ENCODE assay signal across 1 cellular context in genomic region chr15:66461294-66461693, GRCh38.
A peak's percentile ranks its signal among the peaks of the same experiment; 100 is the strongest.
TF ChIP-seq lines count a peak whose summit lies in the region.

No MANE protein-coding gene starts in this region.

TF ChIP-seq in HEK293, 187 proteins besides CTCF, POLR2A, EP300 and RAD21:
- TF ChIP-seq ZNF664 (tag by site-specific recombination; IDR thresholded peaks at IDR 0.05) (peak; percentile 65; the same call in 1 of the 2 replicates), ZNF704 (tag by site-specific recombination; IDR thresholded peaks at IDR 0.05) (0 out of 2 replicates have a peak, but pooled peaks have one; percentile 36), ZNF791 (tag by site-specific recombination; IDR thresholded peaks at IDR 0.05) (peak; percentile 44; the same call in 1 of the 2 replicates), ZSCAN23 (tag by site-specific recombination; IDR thresholded peaks at IDR 0.05) (0 out of 2 replicates have a peak, but pooled peaks have one; percentile 33), AEBP2 (tag by site-specific recombination; IDR thresholded peaks at IDR 0.05; ENCODE audit: borderline replicate concordance) (0 out of 2 replicates have a peak, but pooled peaks have one; percentile 54), ZNF629 (tag by site-specific recombination; IDR thresholded peaks at IDR 0.05) (peak; percentile 56), KLF7 (tag by site-specific recombination; IDR thresholded peaks at IDR 0.05; ENCODE audit: borderline replicate concordance) (peak; percentile 29; the same call in 1 of the 2 replicates), ZNF560 (tag by site-specific recombination; IDR thresholded peaks at IDR 0.05; ENCODE audit: borderline replicate concordance) (peak; percentile 86), ZNF266 (tag by site-specific recombination; IDR thresholded peaks at IDR 0.05; ENCODE audit: low read depth) (peak; percentile 82; the same call in 1 of the 2 replicates), ZNF394 (tag by site-specific recombination; IDR thresholded peaks at IDR 0.05; ENCODE audit: borderline replicate concordance) (peak; percentile 94), ZNF223 (tag by site-specific recombination; IDR thresholded peaks at IDR 0.05) (peak; percentile 39; the same call in 1 of the 2 replicates), ZBTB8A (tag by site-specific recombination; IDR thresholded peaks at IDR 0.05) (peak; percentile 73), ZNF639 (tag by site-specific recombination; IDR thresholded peaks at IDR 0.05) (0 out of 2 replicates have a peak, but pooled peaks have one; percentile 17), ZNF202 (tag by site-specific recombination; IDR thresholded peaks at IDR 0.05; ENCODE audit: borderline replicate concordance) (peak; percentile 80; the same call in 1 of the 2 replicates), ZNF341 (tag by site-specific recombination; IDR thresholded peaks at IDR 0.05; ENCODE audit: low read depth) (peak; percentile 31; the same call in 1 of the 2 replicates), ZNF623 (tag by site-specific recombination; IDR thresholded peaks at IDR 0.05) (peak; percentile 74), ZNF292 (tag by site-specific recombination; IDR thresholded peaks at IDR 0.05; ENCODE audit: borderline replicate concordance, low read depth) (0 out of 2 replicates have a peak, but pooled peaks have one; percentile 49), RBAK (tag by site-specific recombination; IDR thresholded peaks at IDR 0.05) (0 out of 2 replicates have a peak, but pooled peaks have one; percentile 24), ZNF426 (tag by site-specific recombination; IDR thresholded peaks at IDR 0.05) (peak; percentile 82), ZNF558 (tag by site-specific recombination; IDR thresholded peaks at IDR 0.05) (peak; percentile 83), TSHZ1 (tag by site-specific recombination; IDR thresholded peaks at IDR 0.05; ENCODE audit: borderline replicate concordance) (peak; percentile 39; the same call in 1 of the 2 replicates), ZXDB (tag by site-specific recombination; IDR thresholded peaks at IDR 0.05) (peak; percentile 61; the same call in 1 of the 2 replicates), ZBTB21 (tag by site-specific recombination; IDR thresholded peaks at IDR 0.05) (0 out of 2 replicates have a peak, but pooled peaks have one; percentile 49), ZNF518A (tag by site-specific recombination; conservative IDR thresholded peaks at IDR 0.05; ENCODE audit: low read depth) (peak; percentile 92), ZNF555 (tag by site-specific recombination; conservative IDR thresholded peaks at IDR 0.05) (peak; percentile 84), REST (tag by site-specific recombination; IDR thresholded peaks at IDR 0.05) (peak; percentile 70), GLI2 (tag by site-specific recombination; IDR thresholded peaks at IDR 0.05; ENCODE audit: borderline replicate concordance, low read depth) (peak; percentile 44; the same call in 1 of the 2 replicates), ZNF433 (tag by site-specific recombination; IDR thresholded peaks at IDR 0.05; ENCODE audit: low read depth) (peak; percentile 82), ZNF121 (tag by site-specific recombination; IDR thresholded peaks at IDR 0.05) (0 out of 2 replicates have a peak, but pooled peaks have one; percentile 9), ZNF140 (tag by site-specific recombination; IDR thresholded peaks at IDR 0.05) (peak; percentile 78), ZNF138 (tag by site-specific recombination; IDR thresholded peaks at IDR 0.05; ENCODE audit: borderline replicate concordance) (peak; percentile 65; the same call in 1 of the 2 replicates), ZBTB11 (tag by site-specific recombination; conservative IDR thresholded peaks at IDR 0.05; ENCODE audit: low read depth) (peak; percentile 76), ZNF654 (tag by site-specific recombination; IDR thresholded peaks at IDR 0.05; ENCODE audit: low read depth) (peak; percentile 40), ZNF510 (tag by site-specific recombination; IDR thresholded peaks at IDR 0.05; ENCODE audit: insufficient replicate concordance) (peak; percentile 75), ZNF404 (tag by site-specific recombination; IDR thresholded peaks at IDR 0.05) (peak; percentile 56; the same call in 1 of the 2 replicates)
TF ChIP-seq in HEK293: peak in this region for 35; not testable (repeated sequence) for 152.
